In the genomic region with DNA sequence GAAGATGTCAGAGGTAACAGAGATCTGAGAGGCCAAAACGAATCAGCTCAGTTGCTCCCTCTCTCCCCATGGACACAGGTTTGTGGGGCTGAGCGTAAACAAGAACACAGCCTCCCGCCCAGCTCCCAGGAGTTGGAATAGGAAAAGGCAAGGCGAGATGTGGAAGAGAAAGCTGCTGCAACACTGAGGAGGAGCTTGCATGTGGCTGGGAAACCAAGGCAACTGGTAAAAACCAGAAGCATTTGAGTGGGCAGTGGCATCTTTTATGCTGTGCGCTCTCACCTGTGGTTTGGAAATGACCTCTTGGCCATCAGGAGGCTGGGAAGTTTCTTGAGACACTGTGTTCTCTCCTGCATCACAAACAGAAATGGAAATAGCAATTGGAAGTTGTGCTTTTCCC, we compare ENCODE assay signal across 24 cellular contexts. TPM values are rescaled to one million over a fixed set of nuclear protein-coding genes. Genes with fewer than 3 reads are reported as not detected.
DNase-seq lines count a peak whose midpoint lies in the region; ATAC-seq and TF ChIP-seq lines count a peak whose summit lies in the region.
"Had no signal": no experiment of that assay in that cellular context is flagged by ENCODE, and none has a peak within 500 bp of the region (broad histone marks: within the 10 kb centered on the region; RNA-seq: fewer than 3 reads in every experiment).

No MANE protein-coding gene starts in this region.

- TF ChIP-seq POLR2A in breast epithelium (IDR thresholded peaks at IDR 0.05) = no peak

- H3K9me3 Mint-ChIP-seq in MCF 10A (ENCODE audit: unreplicated experiment) (no peaks in the 10 kb centered on the region), neural progenitor cell (no peaks in the 10 kb centered on the region), osteocyte (ENCODE audit: unreplicated experiment) (no peaks in the 10 kb centered on the region)
- H3K9me3 Mint-ChIP-seq: CD14-positive monocyte had no signal

- H3K4me1 ChIP-seq in breast epithelium (no peaks in the 10 kb centered on the region), neural progenitor cell (peaks cover 6% of the 10 kb centered on the region)
- H3K4me1 ChIP-seq: A549, BE2C, BLaER1 had no signal

- H3K27me3 ChIP-seq in breast epithelium = no peaks in the 10 kb centered on the region
- no peaks in the 10 kb centered on the region for H3K27me3 ChIP-seq in neural progenitor cell
- H3K27me3 ChIP-seq: BE2C, BLaER1 had no signal

- intact Hi-C loops in MCF 10A (cut with micrococcal nuclease) = no loop called here
- intact Hi-C loops in breast epithelium (cut with DNase I; ENCODE audit: low total_unique reads) = no loop called here

- H3K36me3 ChIP-seq in breast epithelium = no peaks in the 10 kb centered on the region
- no peaks in the 10 kb centered on the region for H3K36me3 ChIP-seq in neural progenitor cell
- H3K36me3 ChIP-seq: BE2C, BLaER1 had no signal

- H3K27ac ChIP-seq in breast epithelium = no peak overlapping the region
- H3K27ac ChIP-seq in neural progenitor cell = no peak overlapping the region
- H3K27ac ChIP-seq: 22Rv1, A549, BLaER1 had no signal

- H3K27ac Mint-ChIP-seq in MCF 10A (ENCODE audit: low read depth, unreplicated experiment) = peak overlapping the region; percentile 52
- peak overlapping the region; percentile 13 for H3K27ac Mint-ChIP-seq in neural progenitor cell
- no peak overlapping the region for H3K27ac Mint-ChIP-seq in osteocyte (ENCODE audit: unreplicated experiment)
- H3K27ac Mint-ChIP-seq: CD14-positive monocyte; CD4-positive, alpha-beta memory T cell; CD4-positive, CD25-positive, alpha-beta regulatory T cell; CD8-positive, alpha-beta memory T cell had no signal

- H4K20me1 ChIP-seq in neural progenitor cell (ENCODE audit: low read depth) = no peaks in the 10 kb centered on the region
- H4K20me1 ChIP-seq: BLaER1 had no signal

- BruUV-seq in MCF 10A (replicated peaks; lab: Mats Ljungman, UMichigan) = no TSS peak

- H3K27me3 Mint-ChIP-seq in MCF 10A (ENCODE audit: insufficient read depth, unreplicated experiment) (no peaks in the 10 kb centered on the region), neural progenitor cell (ENCODE audit: insufficient read depth, low read depth) (peaks cover 6% of the 10 kb centered on the region), osteocyte (ENCODE audit: unreplicated experiment) (no peaks in the 10 kb centered on the region)
- H3K27me3 Mint-ChIP-seq: CD4-positive, alpha-beta memory T cell; CD4-positive, CD25-positive, alpha-beta regulatory T cell; CD8-positive, alpha-beta memory T cell had no signal

- POLR2A ChIA-PET in MCF 10A (lab: Yijun Ruan, JAX) = interaction anchor here (0.6 to 0.9 kb wide), 3 partner anchors 9 to 323 kb away, joined by 3 read pairs; no protein-coding TSS in a partner anchor

- DNase-seq in MCF 10A (ENCODE audit: unreplicated experiment) (no peak), breast epithelium (ENCODE audit: low spot score in 2 of 2) (no peak), neural progenitor cell (ENCODE audit: low spot score) (no peak), osteocyte (ENCODE audit: extremely low spot score, unreplicated experiment) (peak; percentile 59), AG20443 (ENCODE audit: low spot score) (no peak)
- DNase-seq: BE2C; C1 segment of cervical spinal cord; CD4-positive, alpha-beta memory T cell; CD4-positive, CD25-positive, alpha-beta regulatory T cell; CD8-positive, alpha-beta memory T cell; COR-L47; DMS 273 treated with DMSO at 0.1 percent for 48 hours; DMS153; DMS53; DMS79; DND-41; EL; GDM1 had no signal

- no peak overlapping the region for H3K4me3 Mint-ChIP-seq in MCF 10A (ENCODE audit: unreplicated experiment)
- no peak overlapping the region for H3K4me3 Mint-ChIP-seq in neural progenitor cell
- H3K4me3 Mint-ChIP-seq in osteocyte (ENCODE audit: unreplicated experiment) = no peak overlapping the region
- H3K4me3 Mint-ChIP-seq: CD14-positive monocyte; CD4-positive, alpha-beta memory T cell; CD4-positive, CD25-positive, alpha-beta regulatory T cell; CD8-positive, alpha-beta memory T cell had no signal

- TF ChIP-seq CTCF in MCF 10A (IDR thresholded peaks at IDR 0.05; ENCODE audit: unreplicated experiment) (no peak), breast epithelium (IDR thresholded peaks at IDR 0.05) (no peak), neural progenitor cell (IDR thresholded peaks at IDR 0.05) (no peak), osteocyte (IDR thresholded peaks at IDR 0.05) (no peak)

- CTCF ChIA-PET in MCF 10A (lab: Yijun Ruan, JAX) = interaction anchor here (0.6 to 9.3 kb wide), 13 partner anchors 8 to 1377 kb away, joined by 3 to 148 read pairs (median 3); no protein-coding TSS in a partner anchor

- H3F3A ChIP-seq in neural progenitor cell (ENCODE audit: low read depth) = no peaks in the 10 kb centered on the region

- peaks cover 5% of the 10 kb centered on the region for H3K4me1 Mint-ChIP-seq in MCF 10A (ENCODE audit: insufficient read depth, unreplicated experiment)
- peaks cover 27% of the 10 kb centered on the region for H3K4me1 Mint-ChIP-seq in neural progenitor cell
- no peaks in the 10 kb centered on the region for H3K4me1 Mint-ChIP-seq in osteocyte (ENCODE audit: unreplicated experiment)
- H3K4me1 Mint-ChIP-seq: CD4-positive, CD25-positive, alpha-beta regulatory T cell; CD8-positive, alpha-beta memory T cell had no signal

- H3K4me2 ChIP-seq in neural progenitor cell = no peak overlapping the region
- H3K4me2 ChIP-seq: A549, BLaER1 had no signal

- no peak overlapping the region for H2AFZ ChIP-seq in neural progenitor cell (replicated peaks)

- no peaks in the 10 kb centered on the region for H3K36me3 Mint-ChIP-seq in MCF 10A (ENCODE audit: insufficient read depth, unreplicated experiment)
- H3K36me3 Mint-ChIP-seq in neural progenitor cell = no peaks in the 10 kb centered on the region
- peaks cover 2% of the 10 kb centered on the region for H3K36me3 Mint-ChIP-seq in osteocyte (ENCODE audit: unreplicated experiment)
- H3K36me3 Mint-ChIP-seq: CD14-positive monocyte; CD4-positive, alpha-beta memory T cell; CD4-positive, CD25-positive, alpha-beta regulatory T cell; CD8-positive, alpha-beta memory T cell had no signal

- H3K9me3 ChIP-seq in breast epithelium = no peaks in the 10 kb centered on the region
- H3K9me3 ChIP-seq in neural progenitor cell (ENCODE audit: low read depth) = no peaks in the 10 kb centered on the region
- H3K9me3 ChIP-seq: A549, BE2C, BLaER1 had no signal

- H3K79me2 ChIP-seq in neural progenitor cell (ENCODE audit: low read depth) = no peaks in the 10 kb centered on the region

- ATAC-seq in HG02970 (IDR thresholded peaks at IDR 0.05; ENCODE audit: low FRiP score, unreplicated experiment) = no peak
- ATAC-seq: A549, GM12878 had no signal

- H3K4me3 ChIP-seq in breast epithelium = no peak overlapping the region
- no peak overlapping the region for H3K4me3 ChIP-seq in neural progenitor cell
- H3K4me3 ChIP-seq: A549, BLaER1, GM12878 had no signal

- H3K9ac ChIP-seq in neural progenitor cell = no peak overlapping the region
- H3K9ac ChIP-seq: BLaER1 had no signal

RNA-seq across cellular contexts. Expression of a gene that starts 33.8 kb away (rescaled TPM):
- total RNA-seq in MCF 10A (2022) (not detected in 2 replicates), breast epithelium (1 to 10 TPM; 3.8 to 8.8 (median 4.8) TPM), neural progenitor cell (ENCODE audit: low replicate concordance) (0.67 and 0.74 TPM in 2 replicates), osteocyte (0.64 and 0.76 TPM in 2 replicates)
- total RNA-seq: CD4-positive, alpha-beta memory T cell; CD4-positive, CD25-positive, alpha-beta regulatory T cell; CD8-positive, alpha-beta memory T cell had no signal
